In genomic region chr16:88568710-88569613, GRCh38 we compare ENCODE assay signal across 8 cellular contexts. TPM values are rescaled to one million over a fixed set of nuclear protein-coding genes. Genes with fewer than 3 reads are reported as not detected.
DNase-seq lines count a peak whose midpoint lies in the region; ATAC-seq and TF ChIP-seq lines count a peak whose summit lies in the region.

No MANE protein-coding gene starts in this region.

- peak overlapping the region; percentile 79 for H2AFZ ChIP-seq in fibroblast of lung (ENCODE audit: low read length)

- H3K9me3 ChIP-seq in fibroblast of lung (ENCODE audit: control insufficient read depth, insufficient read depth, low read depth, low read length) (no peaks in the 10 kb centered on the region), psoas muscle (no peaks in the 10 kb centered on the region)

- no peak for ATAC-seq in psoas muscle
- ATAC-seq in GM21367 (IDR thresholded peaks at IDR 0.05; ENCODE audit: unreplicated experiment): no peak
- no peak for ATAC-seq in GM18870 (IDR thresholded peaks at IDR 0.05; ENCODE audit: unreplicated experiment)

- no peaks in the 10 kb centered on the region for H4K20me1 ChIP-seq in fibroblast of lung (ENCODE audit: control insufficient read depth, extremely low read depth, insufficient read depth, low read length)

- CTCF ChIA-PET in RWPE1 (lab: Yijun Ruan, JAX): no interaction called here

- intact Hi-C loops in psoas muscle (cut with DNase I): loop anchor here (5.0 to 10.0 kb wide), 2 partner anchors 138 to 374 kb away; partner anchors contain the start of genes CTU2 (in 2 of the 2) and RNF166 (in 2 of the 2)

- POLR2A ChIA-PET in RWPE1 (lab: Yijun Ruan, JAX; ENCODE audit: low non-redundant PET): no interaction called here

- H3K27ac ChIP-seq in RWPE1: peak overlapping the region; percentile 78
- peak overlapping the region; percentile 63 for H3K27ac ChIP-seq in fibroblast of lung (ENCODE audit: insufficient read depth, low read length)
- H3K27ac ChIP-seq in psoas muscle: no peak overlapping the region

- H3K36me3 ChIP-seq in fibroblast of lung (ENCODE audit: control insufficient read depth, insufficient read depth, low read length): peaks cover 3% of the 10 kb centered on the region
- H3K36me3 ChIP-seq in psoas muscle (ENCODE audit: insufficient read depth in 1 of 2, low read depth in 1 of 2): peaks cover 0 to 17% of the 10 kb centered on the region in 2 donors

- DNase-seq in GM12865 (ENCODE audit: low read depth): no peak
- no peak for DNase-seq in RWPE1 (ENCODE audit: low spot score)
- DNase-seq in fibroblast of lung (ENCODE audit: low read depth in 2 of 2): no peak
- no peak for DNase-seq in psoas muscle
- no peak for DNase-seq in NCI-H226
- no peak for DNase-seq in retina

- no peak for TF ChIP-seq CTCF in GM12865 (IDR thresholded peaks at IDR 0.05; ENCODE audit: insufficient read depth, low read depth, low read length, missing control alignments)
- no peak for TF ChIP-seq CTCF in RWPE1 (conservative IDR thresholded peaks at IDR 0.05; ENCODE audit: low read depth)
- no peak for TF ChIP-seq CTCF in fibroblast of lung (conservative IDR thresholded peaks at IDR 0.05 in 1 of 2, IDR thresholded peaks at IDR 0.05 in 1 of 2; ENCODE audit: low read depth in 1 of 2, low read length in 2 of 2)
- no peak for TF ChIP-seq CTCF in psoas muscle (IDR thresholded peaks at IDR 0.05)

- peak overlapping the region; percentile 77 for H3K9ac ChIP-seq in fibroblast of lung (ENCODE audit: insufficient read depth, low read length)

- 83 to 86% (median 86%) methylated on average over 18 of the region's 18 CpGs for WGBS in psoas muscle, 3 donors

- H3K79me2 ChIP-seq in fibroblast of lung (ENCODE audit: control insufficient read depth, insufficient read depth, low read length): peaks cover 31% of the 10 kb centered on the region

- H3K4me3 ChIP-seq in GM12865 (ENCODE audit: low read depth, low read length): peak overlapping the region; percentile 92
- peak overlapping the region; percentile 61 to 84 (median 69) for H3K4me3 ChIP-seq in fibroblast of lung (replicated peaks in 1 of 4; ENCODE audit: control extremely low read depth in 1 of 4, insufficient read depth in 1 of 4, low read depth in 3 of 4, low read length in 4 of 4)
- H3K4me3 ChIP-seq in psoas muscle: peak overlapping the region; percentile 72

- H3K4me2 ChIP-seq in fibroblast of lung (ENCODE audit: extremely low read depth, insufficient read depth, low read length): peak overlapping the region; percentile 98

- peaks cover 14% of the 10 kb centered on the region for H3K4me1 ChIP-seq in fibroblast of lung (ENCODE audit: control insufficient read depth, extremely low read depth, insufficient read depth, low read length)
- H3K4me1 ChIP-seq in psoas muscle: peaks cover 17% of the 10 kb centered on the region

- H3K27me3 ChIP-seq in fibroblast of lung (ENCODE audit: control insufficient read depth, insufficient read depth, low read length): no peaks in the 10 kb centered on the region
- H3K27me3 ChIP-seq in psoas muscle (ENCODE audit: insufficient read depth in 3 of 3, low read length in 2 of 3): no peaks in the 10 kb centered on the region

RNA-seq across cellular contexts. Expression of gene ZC3H18, which starts 1.2 kb away (rescaled TPM):
- total RNA-seq in fibroblast of lung: 7.9 and 10.5 TPM in 2 replicates
- polyA plus RNA-seq in fibroblast of lung: 9.4 and 17.4 TPM in 2 replicates
- polyA plus RNA-seq in fibroblast of lung (2012): 17.2 and 28.4 TPM in 2 replicates
- 5.9 and 20.3 TPM in 2 replicates for polyA minus RNA-seq in fibroblast of lung (ENCODE audit: low replicate concordance)
- total RNA-seq in psoas muscle: 10 to 100 TPM; 24.8 to 30.5 (median 26.9) TPM
- polyA plus RNA-seq in psoas muscle: 10 to 100 TPM; 19.9 to 36.0 (median 32.0) TPM
